10 cellular contexts compared by ENCODE assay signal in genomic region chrX:119482041-119482440, GRCh38. TPM values are rescaled to one million over a fixed set of nuclear protein-coding genes. Genes with fewer than 3 reads are reported as not detected.
DNase-seq lines count a peak whose midpoint lies in the region; ATAC-seq, FAIRE-seq and TF ChIP-seq lines count a peak whose summit lies in the region.
"Had no signal": no experiment of that assay in that cellular context is flagged by ENCODE, and none has a peak within 500 bp of the region (broad histone marks: within the 10 kb centered on the region; RNA-seq: fewer than 3 reads in every experiment).

No MANE protein-coding gene starts in this region.

- FAIRE-seq in GM12892 (lab: Jason Lieb, UNC): no peak

- 0 out of 2 replicates have a peak overlapping the region, but pooled peaks have one; percentile 52 for H3K4me2 ChIP-seq in SK-N-SH

- no peaks in the 10 kb centered on the region for H3K36me3 Mint-ChIP-seq in activated CD8-positive, alpha-beta T cell treated with anti-CD3 and anti-CD28 coated beads for 36 hours (ENCODE audit: low read depth)

- H3K9me2 ChIP-seq in SK-N-SH: no peaks in the 10 kb centered on the region

- H3K4me3 Mint-ChIP-seq in activated CD8-positive, alpha-beta T cell treated with anti-CD3 and anti-CD28 coated beads for 36 hours: peak overlapping the region; percentile 66

- H3K79me2 ChIP-seq in SK-N-SH (ENCODE audit: insufficient read depth): no peaks in the 10 kb centered on the region

- no peaks in the 10 kb centered on the region for H3K9me3 ChIP-seq in SK-N-SH
- H3K9me3 ChIP-seq in iPS-20b (ENCODE audit: insufficient read depth, low read depth, low read length): no peaks in the 10 kb centered on the region
- no peaks in the 10 kb centered on the region for H3K9me3 ChIP-seq in stomach smooth muscle (ENCODE audit: control insufficient read depth in 2 of 2, low read length in 2 of 2)
- H3K9me3 ChIP-seq: HAP-1, SJSA1 had no signal

- no peak for DNase-seq in SK-N-SH
- no peak for DNase-seq in activated CD8-positive, alpha-beta T cell treated with anti-CD3 and anti-CD28 coated beads for 36 hours
- no peak for DNase-seq in GOT3 (lab: John Stamatoyannopoulos, UW)
- no peak for DNase-seq in GM12892 (ENCODE audit: insufficient read length)

- H3K9me3 Mint-ChIP-seq in activated CD8-positive, alpha-beta T cell treated with anti-CD3 and anti-CD28 coated beads for 36 hours: no peaks in the 10 kb centered on the region

- TF ChIP-seq CTCF in SK-N-SH (IDR thresholded peaks at IDR 0.05): no peak
- no peak for TF ChIP-seq CTCF in activated CD8-positive, alpha-beta T cell treated with anti-CD3 and anti-CD28 coated beads for 36 hours (IDR thresholded peaks at IDR 0.05)

- H3K27me3 ChIP-seq in SK-N-SH (ENCODE audit: insufficient read depth) (peaks cover 26% of the 10 kb centered on the region; the same call in 1 of the 2 replicates), iPS-20b (ENCODE audit: insufficient read depth, low read length) (peaks cover 14% of the 10 kb centered on the region), stomach smooth muscle (ENCODE audit: control insufficient read depth in 1 of 2, insufficient read depth in 2 of 2, low read length in 2 of 2) (no peaks in the 10 kb centered on the region)
- H3K27me3 ChIP-seq: SJSA1 had no signal

- WGBS in SK-N-SH (ENCODE audit: low lambda C conversion rate): 45% methylated on average over 10 of the region's 10 CpGs

- TF ChIP-seq RAD21 in SK-N-SH (IDR thresholded peaks at IDR 0.05; ENCODE audit: low read length): no peak

- H3K4me1 ChIP-seq in SK-N-SH (ENCODE audit: control insufficient read depth in 1 of 2, insufficient read depth in 2 of 2, low read depth in 1 of 2, low read length in 1 of 2): peaks cover 0 to 6% of the 10 kb centered on the region in 2 experiments; a peak in 1 of 4 replicates
- H3K4me1 ChIP-seq in iPS-20b (ENCODE audit: insufficient read depth, low read length): no peaks in the 10 kb centered on the region
- H3K4me1 ChIP-seq in stomach smooth muscle (ENCODE audit: control insufficient read depth, insufficient read depth, low read length): no peaks in the 10 kb centered on the region

- no peak for TF ChIP-seq POLR2A in GM12892 (IDR thresholded peaks at IDR 0.05; ENCODE audit: low read depth, low read length)

- POLR2A ChIA-PET in SK-N-SH (lab: Yijun Ruan, JAX): interaction anchor here (0.8 to 1.2 kb wide), 2 partner anchors 13 to 14 kb away, joined by 3 read pairs; partner anchors contain the start of gene SLC25A5
- POLR2A ChIA-PET in activated CD8-positive, alpha-beta T cell treated with anti-CD3 and anti-CD28 coated beads for 36 hours (lab: Charles Lee): interaction anchor here (0.7 to 3.6 kb wide), 3 partner anchors 9 to 14 kb away, joined by 3 to 20 read pairs (median 4); no protein-coding TSS in a partner anchor

- H3K4me3 ChIP-seq in SK-N-SH (ENCODE audit: low read depth in 2 of 2, low read length in 1 of 2) (0 out of 4 replicates have a peak overlapping the region, but pooled peaks of 1 of the 2 experiments have one; percentile 37), iPS-20b (ENCODE audit: low read length) (peak overlapping the region; percentile 61; the same call in 1 of the 2 replicates), stomach smooth muscle (ENCODE audit: low read length in 2 of 2) (peak overlapping the region; percentile 52 to 68)

- H3K36me3 ChIP-seq in SK-N-SH (replicated peaks in 1 of 2; ENCODE audit: control insufficient read depth in 1 of 2, insufficient read depth in 2 of 2, low read length in 1 of 2): no peaks in the 10 kb centered on the region
- H3K36me3 ChIP-seq in iPS-20b (ENCODE audit: insufficient read depth, low read depth, low read length): no peaks in the 10 kb centered on the region
- no peaks in the 10 kb centered on the region for H3K36me3 ChIP-seq in stomach smooth muscle (ENCODE audit: control insufficient read depth in 2 of 2, insufficient read depth in 2 of 2, low read length in 2 of 2)
- H3K36me3 ChIP-seq: HAP-1, SJSA1 had no signal

- peak overlapping the region; percentile 56; the same call in 1 of the 2 replicates for H2AFZ ChIP-seq in SK-N-SH (ENCODE audit: low read depth)

- no peak for ATAC-seq in SK-N-SH treated with all-trans-retinoic acid at 6 μM for 48 hours
- peak; percentile 10 for ATAC-seq in activated CD8-positive, alpha-beta T cell treated with anti-CD3 and anti-CD28 coated beads for 36 hours
- ATAC-seq in GM21423 (IDR thresholded peaks at IDR 0.05; ENCODE audit: unreplicated experiment): no peak

- no peak for TF ChIP-seq EP300 in SK-N-SH (IDR thresholded peaks at IDR 0.05; ENCODE audit: borderline replicate concordance in 1 of 2, low read depth in 1 of 2, low read length in 1 of 2)

- CTCF ChIA-PET in SK-N-SH (lab: Yijun Ruan, JAX): interaction anchor here (1.0 to 3.6 kb wide), 7 partner anchors 12 to 272 kb away, joined by 3 to 12 read pairs (median 3); no protein-coding TSS in a partner anchor
- CTCF ChIA-PET in activated CD8-positive, alpha-beta T cell treated with anti-CD3 and anti-CD28 coated beads for 36 hours (lab: Charles Lee): interaction anchor here (0.8 to 2.6 kb wide), 10 partner anchors 8 to 406 kb away, joined by 3 to 21 read pairs (median 8); no protein-coding TSS in a partner anchor

- peak overlapping the region; percentile 55 for H3K27ac Mint-ChIP-seq in activated CD8-positive, alpha-beta T cell treated with anti-CD3 and anti-CD28 coated beads for 36 hours

- no peaks in the 10 kb centered on the region for H3K27me3 Mint-ChIP-seq in activated CD8-positive, alpha-beta T cell treated with anti-CD3 and anti-CD28 coated beads for 36 hours

- no peaks in the 10 kb centered on the region for H4K20me1 ChIP-seq in SK-N-SH (ENCODE audit: insufficient read depth)

- H3K27ac ChIP-seq in SK-N-SH (ENCODE audit: low read depth in 2 of 2, low read length in 1 of 2) (no peak overlapping the region), iPS-20b (ENCODE audit: low read length) (no peak overlapping the region), stomach smooth muscle (ENCODE audit: low read length) (no peak overlapping the region)
- H3K27ac ChIP-seq: SJSA1 had no signal

- peaks cover 4% of the 10 kb centered on the region for H3K4me1 Mint-ChIP-seq in activated CD8-positive, alpha-beta T cell treated with anti-CD3 and anti-CD28 coated beads for 36 hours (ENCODE audit: low read depth)

- intact Hi-C loops in activated CD8-positive, alpha-beta T cell treated with anti-CD3 and anti-CD28 coated beads for 36 hours (cut with micrococcal nuclease): no loop called here

- H3F3A ChIP-seq in SK-N-SH (replicated peaks; ENCODE audit: insufficient read depth): no peaks in the 10 kb centered on the region

- H3K9ac ChIP-seq in SK-N-SH: no peak overlapping the region
- H3K9ac ChIP-seq in iPS-20b (ENCODE audit: low read depth, low read length): peak overlapping the region; percentile 73; the same call in 1 of the 2 replicates
- peak overlapping the region; percentile 13 to 14 for H3K9ac ChIP-seq in stomach smooth muscle (ENCODE audit: low read length in 2 of 2)

TF ChIP-seq in SK-N-SH treated with all-trans-retinoic acid at 6 μM for 48 hours, 23 proteins besides CTCF, POLR2A, EP300 and RAD21:
- no peak for TF ChIP-seq POU6F1 (CRISPR knock-in tag; IDR thresholded peaks at IDR 0.05; ENCODE audit: borderline replicate concordance, low read depth)

RNA-seq across cellular contexts. Expression of gene SLC25A5, which starts 13.8 kb away (rescaled TPM):
- 374 and 387 TPM in 2 replicates for polyA plus RNA-seq in SK-N-SH (2012; rRNA removed)
- polyA plus RNA-seq in SK-N-SH (2012; cell fraction: cytosol; rRNA removed): 375 and 450 TPM in 2 replicates
- polyA plus RNA-seq in SK-N-SH (2012; cell fraction: nucleus; rRNA removed): 166 and 201 TPM in 2 replicates
- total RNA-seq in activated CD8-positive, alpha-beta T cell treated with anti-CD3 and anti-CD28 coated beads for 36 hours: 100 to 1,000 TPM; 830 to 839 TPM
- polyA plus RNA-seq in GM12892 (2012; ENCODE audit: missing spikeins): 461 TPM
